1 cellular context compared by ENCODE assay signal in the genomic region with DNA sequence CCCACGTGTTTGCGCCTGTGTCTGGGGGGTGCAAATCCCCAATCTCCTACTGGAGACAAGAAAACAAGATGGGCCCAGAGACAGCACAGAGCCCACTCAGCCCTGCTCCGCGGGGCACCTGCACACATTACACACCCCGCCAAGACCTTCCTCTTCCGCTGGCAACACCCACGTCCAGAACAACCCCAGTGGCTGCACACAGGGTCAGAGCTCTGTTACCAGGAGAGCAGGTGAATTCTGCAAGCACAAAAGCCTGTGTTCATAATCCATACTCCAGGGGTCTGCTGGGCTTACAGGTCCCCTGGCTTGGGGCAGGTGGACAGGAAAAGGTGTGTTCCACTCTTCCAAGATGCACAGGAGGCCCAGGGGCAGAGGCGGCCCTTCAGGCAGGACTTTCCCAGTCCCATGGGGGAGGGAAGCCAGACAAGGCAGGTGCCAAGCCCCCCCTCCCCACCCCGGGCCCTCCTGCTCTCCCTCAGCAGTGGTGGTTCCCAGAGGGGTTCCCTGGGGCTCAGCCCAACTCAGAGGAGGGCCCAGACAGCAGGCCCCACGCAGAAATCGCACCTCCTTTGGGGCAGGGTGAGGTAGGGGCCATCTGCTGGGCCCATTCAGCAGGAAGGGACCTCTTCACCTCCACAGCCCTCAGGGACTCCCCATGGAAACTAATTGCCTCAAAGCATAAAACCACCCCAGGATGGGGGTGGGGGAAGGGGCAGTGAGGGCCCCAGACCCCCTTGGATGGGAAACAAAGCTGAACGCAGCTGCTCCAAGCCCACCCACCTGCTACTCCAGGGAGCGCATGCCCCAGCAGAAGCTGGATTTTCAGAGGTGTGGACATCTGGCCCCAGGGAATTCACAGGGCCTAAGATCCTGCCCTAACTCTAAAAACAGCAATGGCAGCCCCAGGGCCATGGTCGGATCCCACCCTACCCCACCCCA.
A peak's percentile ranks its signal among the peaks of the same experiment; 100 is the strongest.
TF ChIP-seq lines count a peak whose summit lies in the region.

No MANE protein-coding gene starts in this region.

TF ChIP-seq in HepG2, 621 proteins besides CTCF, POLR2A, EP300 and RAD21 (continued from another document):
- peak; percentile 28 for TF ChIP-seq AGO2 (optimal IDR thresholded peaks at IDR 0.05; ENCODE audit: low read depth, low read length)
- TF ChIP-seq, protein P1, sequence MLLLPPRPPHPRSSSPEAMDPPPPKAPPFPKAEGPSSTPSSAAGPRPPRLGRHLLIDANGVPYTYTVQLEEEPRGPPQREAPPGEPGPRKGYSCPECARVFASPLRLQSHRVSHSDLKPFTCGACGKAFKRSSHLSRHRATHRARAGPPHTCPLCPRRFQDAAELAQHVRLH (CRISPR knock-in tag; IDR thresholded peaks at IDR 0.05; ENCODE audit: borderline replicate concordance, low read depth), result no peak
- 0 out of 2 replicates have a peak, but pooled peaks have one; percentile 61 for TF ChIP-seq ZNF724P (CRISPR knock-in tag; IDR thresholded peaks at IDR 0.05; ENCODE audit: borderline replicate concordance)
- no peak for TF ChIP-seq TBP (CRISPR knock-in tag; IDR thresholded peaks at IDR 0.05)
- TF ChIP-seq, protein P2, sequence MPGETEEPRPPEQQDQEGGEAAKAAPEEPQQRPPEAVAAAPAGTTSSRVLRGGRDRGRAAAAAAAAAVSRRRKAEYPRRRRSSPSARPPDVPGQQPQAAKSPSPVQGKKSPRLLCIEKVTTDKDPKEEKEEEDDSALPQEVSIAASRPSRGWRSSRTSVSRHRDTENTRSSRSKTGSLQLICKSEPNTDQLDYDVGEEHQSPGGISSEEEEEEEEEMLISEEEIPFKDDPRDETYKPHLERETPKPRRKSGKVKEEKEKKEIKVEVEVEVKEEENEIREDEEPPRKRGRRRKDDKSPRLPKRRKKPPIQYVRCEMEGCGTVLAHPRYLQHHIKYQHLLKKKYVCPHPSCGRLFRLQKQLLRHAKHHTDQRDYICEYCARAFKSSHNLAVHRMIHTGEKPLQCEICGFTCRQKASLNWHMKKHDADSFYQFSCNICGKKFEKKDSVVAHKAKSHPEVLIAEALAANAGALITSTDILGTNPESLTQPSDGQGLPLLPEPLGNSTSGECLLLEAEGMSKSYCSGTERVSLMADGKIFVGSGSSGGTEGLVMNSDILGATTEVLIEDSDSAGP (CRISPR knock-in tag; IDR thresholded peaks at IDR 0.05; ENCODE audit: borderline replicate concordance), result 0 out of 2 replicates have a peak, but pooled peaks have one; percentile 24
- peak; percentile 31; the same call in 1 of the 2 replicates for TF ChIP-seq BRD4 (CRISPR knock-in tag; IDR thresholded peaks at IDR 0.05)
- peak; percentile 50 for TF ChIP-seq SRSF1 (optimal IDR thresholded peaks at IDR 0.05; ENCODE audit: low read depth, low read length)
- no peak for TF ChIP-seq NFE2L1 (CRISPR knock-in tag; IDR thresholded peaks at IDR 0.05; ENCODE audit: borderline replicate concordance)
- 0 out of 2 replicates have a peak, but pooled peaks have one; percentile 62 for TF ChIP-seq AKAP8 (CRISPR knock-in tag; IDR thresholded peaks at IDR 0.05)
- TF ChIP-seq, protein P3, sequence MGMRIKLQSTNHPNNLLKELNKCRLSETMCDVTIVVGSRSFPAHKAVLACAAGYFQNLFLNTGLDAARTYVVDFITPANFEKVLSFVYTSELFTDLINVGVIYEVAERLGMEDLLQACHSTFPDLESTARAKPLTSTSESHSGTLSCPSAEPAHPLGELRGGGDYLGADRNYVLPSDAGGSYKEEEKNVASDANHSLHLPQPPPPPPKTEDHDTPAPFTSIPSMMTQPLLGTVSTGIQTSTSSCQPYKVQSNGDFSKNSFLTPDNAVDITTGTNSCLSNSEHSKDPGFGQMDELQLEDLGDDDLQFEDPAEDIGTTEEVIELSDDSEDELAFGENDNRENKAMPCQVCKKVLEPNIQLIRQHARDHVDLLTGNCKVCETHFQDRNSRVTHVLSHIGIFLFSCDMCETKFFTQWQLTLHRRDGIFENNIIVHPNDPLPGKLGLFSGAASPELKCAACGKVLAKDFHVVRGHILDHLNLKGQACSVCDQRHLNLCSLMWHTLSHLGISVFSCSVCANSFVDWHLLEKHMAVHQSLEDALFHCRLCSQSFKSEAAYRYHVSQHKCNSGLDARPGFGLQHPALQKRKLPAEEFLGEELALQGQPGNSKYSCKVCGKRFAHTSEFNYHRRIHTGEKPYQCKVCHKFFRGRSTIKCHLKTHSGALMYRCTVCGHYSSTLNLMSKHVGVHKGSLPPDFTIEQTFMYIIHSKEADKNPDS (CRISPR knock-in tag; IDR thresholded peaks at IDR 0.05), result no peak
- no peak for TF ChIP-seq FIP1L1 (IDR thresholded peaks at IDR 0.05; ENCODE audit: borderline replicate concordance, insufficient read depth, low read depth, low read length)
- TF ChIP-seq, protein P4, sequence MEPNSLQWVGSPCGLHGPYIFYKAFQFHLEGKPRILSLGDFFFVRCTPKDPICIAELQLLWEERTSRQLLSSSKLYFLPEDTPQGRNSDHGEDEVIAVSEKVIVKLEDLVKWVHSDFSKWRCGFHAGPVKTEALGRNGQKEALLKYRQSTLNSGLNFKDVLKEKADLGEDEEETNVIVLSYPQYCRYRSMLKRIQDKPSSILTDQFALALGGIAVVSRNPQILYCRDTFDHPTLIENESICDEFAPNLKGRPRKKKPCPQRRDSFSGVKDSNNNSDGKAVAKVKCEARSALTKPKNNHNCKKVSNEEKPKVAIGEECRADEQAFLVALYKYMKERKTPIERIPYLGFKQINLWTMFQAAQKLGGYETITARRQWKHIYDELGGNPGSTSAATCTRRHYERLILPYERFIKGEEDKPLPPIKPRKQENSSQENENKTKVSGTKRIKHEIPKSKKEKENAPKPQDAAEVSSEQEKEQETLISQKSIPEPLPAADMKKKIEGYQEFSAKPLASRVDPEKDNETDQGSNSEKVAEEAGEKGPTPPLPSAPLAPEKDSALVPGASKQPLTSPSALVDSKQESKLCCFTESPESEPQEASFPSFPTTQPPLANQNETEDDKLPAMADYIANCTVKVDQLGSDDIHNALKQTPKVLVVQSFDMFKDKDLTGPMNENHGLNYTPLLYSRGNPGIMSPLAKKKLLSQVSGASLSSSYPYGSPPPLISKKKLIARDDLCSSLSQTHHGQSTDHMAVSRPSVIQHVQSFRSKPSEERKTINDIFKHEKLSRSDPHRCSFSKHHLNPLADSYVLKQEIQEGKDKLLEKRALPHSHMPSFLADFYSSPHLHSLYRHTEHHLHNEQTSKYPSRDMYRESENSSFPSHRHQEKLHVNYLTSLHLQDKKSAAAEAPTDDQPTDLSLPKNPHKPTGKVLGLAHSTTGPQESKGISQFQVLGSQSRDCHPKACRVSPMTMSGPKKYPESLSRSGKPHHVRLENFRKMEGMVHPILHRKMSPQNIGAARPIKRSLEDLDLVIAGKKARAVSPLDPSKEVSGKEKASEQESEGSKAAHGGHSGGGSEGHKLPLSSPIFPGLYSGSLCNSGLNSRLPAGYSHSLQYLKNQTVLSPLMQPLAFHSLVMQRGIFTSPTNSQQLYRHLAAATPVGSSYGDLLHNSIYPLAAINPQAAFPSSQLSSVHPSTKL (CRISPR knock-in tag; IDR thresholded peaks at IDR 0.05), result no peak
- no peak for TF ChIP-seq KDM6A (CRISPR knock-in tag; IDR thresholded peaks at IDR 0.05; ENCODE audit: low read depth)
- TF ChIP-seq ZNF460 (CRISPR knock-in tag; IDR thresholded peaks at IDR 0.05; ENCODE audit: borderline replicate concordance), result no peak
- TF ChIP-seq, protein P5, sequence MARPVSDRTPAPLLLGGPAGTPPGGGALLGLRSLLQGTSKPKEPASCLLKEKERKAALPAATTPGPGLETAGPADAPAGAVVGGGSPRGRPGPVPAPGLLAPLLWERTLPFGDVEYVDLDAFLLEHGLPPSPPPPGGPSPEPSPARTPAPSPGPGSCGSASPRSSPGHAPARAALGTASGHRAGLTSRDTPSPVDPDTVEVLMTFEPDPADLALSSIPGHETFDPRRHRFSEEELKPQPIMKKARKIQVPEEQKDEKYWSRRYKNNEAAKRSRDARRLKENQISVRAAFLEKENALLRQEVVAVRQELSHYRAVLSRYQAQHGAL (CRISPR knock-in tag; IDR thresholded peaks at IDR 0.05; ENCODE audit: not compliant biosample characterization), result no peak
- no peak for TF ChIP-seq TAF15 (IDR thresholded peaks at IDR 0.05; ENCODE audit: low read depth, low read length, poor library complexity, severe bottlenecking)
- TF ChIP-seq, protein P6, sequence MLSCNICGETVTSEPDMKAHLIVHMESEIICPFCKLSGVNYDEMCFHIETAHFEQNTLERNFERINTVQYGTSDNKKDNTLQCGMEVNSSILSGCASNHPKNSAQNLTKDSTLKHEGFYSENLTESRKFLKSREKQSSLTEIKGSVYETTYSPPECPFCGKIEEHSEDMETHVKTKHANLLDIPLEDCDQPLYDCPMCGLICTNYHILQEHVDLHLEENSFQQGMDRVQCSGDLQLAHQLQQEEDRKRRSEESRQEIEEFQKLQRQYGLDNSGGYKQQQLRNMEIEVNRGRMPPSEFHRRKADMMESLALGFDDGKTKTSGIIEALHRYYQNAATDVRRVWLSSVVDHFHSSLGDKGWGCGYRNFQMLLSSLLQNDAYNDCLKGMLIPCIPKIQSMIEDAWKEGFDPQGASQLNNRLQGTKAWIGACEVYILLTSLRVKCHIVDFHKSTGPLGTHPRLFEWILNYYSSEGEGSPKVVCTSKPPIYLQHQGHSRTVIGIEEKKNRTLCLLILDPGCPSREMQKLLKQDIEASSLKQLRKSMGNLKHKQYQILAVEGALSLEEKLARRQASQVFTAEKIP (CRISPR knock-in tag; IDR thresholded peaks at IDR 0.05; ENCODE audit: borderline replicate concordance), result no peak
- no peak for TF ChIP-seq ZMYM4 (CRISPR knock-in tag; IDR thresholded peaks at IDR 0.05)
- 0 out of 2 replicates have a peak, but pooled peaks have one; percentile 50 for TF ChIP-seq RFXAP (CRISPR knock-in tag; IDR thresholded peaks at IDR 0.05; ENCODE audit: borderline replicate concordance)
- 0 out of 2 replicates have a peak, but pooled peaks have one; percentile 28 for TF ChIP-seq HOXA9 (CRISPR knock-in tag; IDR thresholded peaks at IDR 0.05; ENCODE audit: borderline replicate concordance)
- peak; percentile 33; the same call in 1 of the 2 replicates for TF ChIP-seq ZFY (CRISPR knock-in tag; IDR thresholded peaks at IDR 0.05)
- no peak for TF ChIP-seq MED8 (CRISPR knock-in tag; IDR thresholded peaks at IDR 0.05; ENCODE audit: insufficient replicate concordance)
- no peak for TF ChIP-seq EZH2 (conservative IDR thresholded peaks at IDR 0.05; ENCODE audit: low read depth, low read length)
- peak; percentile 74; the same call in 1 of the 2 replicates for TF ChIP-seq DNMT1 (CRISPR knock-in tag; IDR thresholded peaks at IDR 0.05)
- 0 out of 2 replicates have a peak, but pooled peaks have one; percentile 11 for TF ChIP-seq MYC (CRISPR knock-in tag; IDR thresholded peaks at IDR 0.05; ENCODE audit: borderline replicate concordance)
- TF ChIP-seq ZFX (CRISPR knock-in tag; IDR thresholded peaks at IDR 0.05; ENCODE audit: low read depth), result 0 out of 2 replicates have a peak, but pooled peaks have one; percentile 22
- TF ChIP-seq ZFP90 (CRISPR knock-in tag; IDR thresholded peaks at IDR 0.05; ENCODE audit: borderline replicate concordance), result no peak
- TF ChIP-seq, protein P7, sequence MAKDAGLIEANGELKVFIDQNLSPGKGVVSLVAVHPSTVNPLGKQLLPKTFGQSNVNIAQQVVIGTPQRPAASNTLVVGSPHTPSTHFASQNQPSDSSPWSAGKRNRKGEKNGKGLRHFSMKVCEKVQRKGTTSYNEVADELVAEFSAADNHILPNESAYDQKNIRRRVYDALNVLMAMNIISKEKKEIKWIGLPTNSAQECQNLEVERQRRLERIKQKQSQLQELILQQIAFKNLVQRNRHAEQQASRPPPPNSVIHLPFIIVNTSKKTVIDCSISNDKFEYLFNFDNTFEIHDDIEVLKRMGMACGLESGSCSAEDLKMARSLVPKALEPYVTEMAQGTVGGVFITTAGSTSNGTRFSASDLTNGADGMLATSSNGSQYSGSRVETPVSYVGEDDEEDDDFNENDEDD (CRISPR knock-in tag; IDR thresholded peaks at IDR 0.05; ENCODE audit: borderline replicate concordance), result no peak
- TF ChIP-seq, protein P8, sequence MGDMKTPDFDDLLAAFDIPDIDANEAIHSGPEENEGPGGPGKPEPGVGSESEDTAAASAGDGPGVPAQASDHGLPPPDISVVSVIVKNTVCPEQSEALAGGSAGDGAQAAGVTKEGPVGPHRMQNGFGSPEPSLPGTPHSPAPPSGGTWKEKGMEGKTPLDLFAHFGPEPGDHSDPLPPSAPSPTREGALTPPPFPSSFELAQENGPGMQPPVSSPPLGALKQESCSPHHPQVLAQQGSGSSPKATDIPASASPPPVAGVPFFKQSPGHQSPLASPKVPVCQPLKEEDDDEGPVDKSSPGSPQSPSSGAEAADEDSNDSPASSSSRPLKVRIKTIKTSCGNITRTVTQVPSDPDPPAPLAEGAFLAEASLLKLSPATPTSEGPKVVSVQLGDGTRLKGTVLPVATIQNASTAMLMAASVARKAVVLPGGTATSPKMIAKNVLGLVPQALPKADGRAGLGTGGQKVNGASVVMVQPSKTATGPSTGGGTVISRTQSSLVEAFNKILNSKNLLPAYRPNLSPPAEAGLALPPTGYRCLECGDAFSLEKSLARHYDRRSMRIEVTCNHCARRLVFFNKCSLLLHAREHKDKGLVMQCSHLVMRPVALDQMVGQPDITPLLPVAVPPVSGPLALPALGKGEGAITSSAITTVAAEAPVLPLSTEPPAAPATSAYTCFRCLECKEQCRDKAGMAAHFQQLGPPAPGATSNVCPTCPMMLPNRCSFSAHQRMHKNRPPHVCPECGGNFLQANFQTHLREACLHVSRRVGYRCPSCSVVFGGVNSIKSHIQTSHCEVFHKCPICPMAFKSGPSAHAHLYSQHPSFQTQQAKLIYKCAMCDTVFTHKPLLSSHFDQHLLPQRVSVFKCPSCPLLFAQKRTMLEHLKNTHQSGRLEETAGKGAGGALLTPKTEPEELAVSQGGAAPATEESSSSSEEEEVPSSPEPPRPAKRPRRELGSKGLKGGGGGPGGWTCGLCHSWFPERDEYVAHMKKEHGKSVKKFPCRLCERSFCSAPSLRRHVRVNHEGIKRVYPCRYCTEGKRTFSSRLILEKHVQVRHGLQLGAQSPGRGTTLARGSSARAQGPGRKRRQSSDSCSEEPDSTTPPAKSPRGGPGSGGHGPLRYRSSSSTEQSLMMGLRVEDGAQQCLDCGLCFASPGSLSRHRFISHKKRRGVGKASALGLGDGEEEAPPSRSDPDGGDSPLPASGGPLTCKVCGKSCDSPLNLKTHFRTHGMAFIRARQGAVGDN (CRISPR knock-in tag; IDR thresholded peaks at IDR 0.05), result peak; percentile 71
- TF ChIP-seq HOXA3 (CRISPR knock-in tag; IDR thresholded peaks at IDR 0.05), result 0 out of 2 replicates have a peak, but pooled peaks have one; percentile 16
- TF ChIP-seq PCBP1 (IDR thresholded peaks at IDR 0.05; ENCODE audit: borderline replicate concordance, low read depth, low read length), result 0 out of 2 replicates have a peak, but pooled peaks have one; percentile 0
- no peak for TF ChIP-seq IRF2 (CRISPR knock-in tag; IDR thresholded peaks at IDR 0.05)
- peak; percentile 18; the same call in 1 of the 2 replicates for TF ChIP-seq MED1 (CRISPR knock-in tag; IDR thresholded peaks at IDR 0.05)
- TF ChIP-seq SALL1 (CRISPR knock-in tag; IDR thresholded peaks at IDR 0.05), result no peak
- no peak for TF ChIP-seq GPN1 (CRISPR knock-in tag; IDR thresholded peaks at IDR 0.05; ENCODE audit: borderline replicate concordance)
- TF ChIP-seq ZBTB38 (CRISPR knock-in tag; IDR thresholded peaks at IDR 0.05), result peak; percentile 52; the same call in 1 of the 2 replicates
